1 cellular context compared by ENCODE assay signal in the genomic region with DNA sequence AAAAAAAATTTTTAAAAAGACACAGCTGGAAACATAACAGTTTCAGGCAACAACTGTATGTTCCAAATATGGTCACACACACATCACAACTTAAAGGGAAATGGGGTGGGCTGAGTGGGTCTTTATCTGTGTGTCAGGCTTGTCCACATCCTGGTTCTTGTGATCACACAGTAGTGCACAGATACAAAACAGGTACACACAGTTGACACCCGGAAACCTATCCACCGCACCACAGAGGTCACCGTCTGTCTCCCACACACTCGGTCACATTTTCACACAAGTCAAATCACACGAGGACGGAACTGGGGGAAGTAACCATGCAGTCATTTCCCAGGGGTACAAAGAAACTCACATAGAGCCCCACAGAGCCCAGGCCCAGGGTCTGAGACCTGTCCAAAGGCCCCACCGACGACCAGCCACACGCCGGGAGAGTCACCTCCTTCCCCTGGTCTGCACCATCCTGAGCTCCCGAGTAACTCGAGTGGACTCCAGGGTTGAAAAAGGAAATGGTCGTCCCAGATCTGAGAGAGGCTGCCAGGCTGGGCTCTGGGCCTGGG.
TF ChIP-seq lines count a peak whose summit lies in the region.

No MANE protein-coding gene starts in this region.

TF ChIP-seq in K562, 482 proteins besides CTCF, POLR2A, EP300 and RAD21 (continued from another document and continues in another):
- TF ChIP-seq, protein P1, sequence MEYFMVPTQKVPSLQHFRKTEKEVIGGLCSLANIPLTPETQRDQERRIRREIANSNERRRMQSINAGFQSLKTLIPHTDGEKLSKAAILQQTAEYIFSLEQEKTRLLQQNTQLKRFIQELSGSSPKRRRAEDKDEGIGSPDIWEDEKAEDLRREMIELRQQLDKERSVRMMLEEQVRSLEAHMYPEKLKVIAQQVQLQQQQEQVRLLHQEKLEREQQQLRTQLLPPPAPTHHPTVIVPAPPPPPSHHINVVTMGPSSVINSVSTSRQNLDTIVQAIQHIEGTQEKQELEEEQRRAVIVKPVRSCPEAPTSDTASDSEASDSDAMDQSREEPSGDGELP (CRISPR knock-in tag; IDR thresholded peaks at IDR 0.05; ENCODE audit: borderline replicate concordance): no peak
- TF ChIP-seq, protein P2, sequence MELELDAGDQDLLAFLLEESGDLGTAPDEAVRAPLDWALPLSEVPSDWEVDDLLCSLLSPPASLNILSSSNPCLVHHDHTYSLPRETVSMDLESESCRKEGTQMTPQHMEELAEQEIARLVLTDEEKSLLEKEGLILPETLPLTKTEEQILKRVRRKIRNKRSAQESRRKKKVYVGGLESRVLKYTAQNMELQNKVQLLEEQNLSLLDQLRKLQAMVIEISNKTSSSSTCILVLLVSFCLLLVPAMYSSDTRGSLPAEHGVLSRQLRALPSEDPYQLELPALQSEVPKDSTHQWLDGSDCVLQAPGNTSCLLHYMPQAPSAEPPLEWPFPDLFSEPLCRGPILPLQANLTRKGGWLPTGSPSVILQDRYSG (tag; conservative IDR thresholded peaks at IDR 0.05; ENCODE audit: low read depth): no peak
- TF ChIP-seq STAT5B (CRISPR knock-in tag; IDR thresholded peaks at IDR 0.05) (no peak), TAL1 (IDR thresholded peaks at IDR 0.05) (no peak), SMAD3 (CRISPR knock-in tag; conservative IDR thresholded peaks at IDR 0.05) (no peak), CBX3 (IDR thresholded peaks at IDR 0.05; ENCODE audit: borderline replicate concordance in 1 of 2, low read length in 2 of 2) (no peak), ZZZ3 (IDR thresholded peaks at IDR 0.05) (no peak), ZNF75A (CRISPR knock-in tag; IDR thresholded peaks at IDR 0.05) (no peak), ZNF445 (CRISPR knock-in tag; IDR thresholded peaks at IDR 0.05; ENCODE audit: low read depth) (no peak), PTTG1 (tag; IDR thresholded peaks at IDR 0.05; ENCODE audit: low read depth) (no peak), FOXK1 (CRISPR knock-in tag; IDR thresholded peaks at IDR 0.05; ENCODE audit: borderline replicate concordance) (no peak), ZNF764 (CRISPR knock-in tag; IDR thresholded peaks at IDR 0.05; ENCODE audit: low read depth) (no peak), HMGXB4 (CRISPR knock-in tag; IDR thresholded peaks at IDR 0.05) (no peak), RAD51 (IDR thresholded peaks at IDR 0.05; ENCODE audit: borderline replicate concordance, low read depth) (no peak), ZKSCAN1 (IDR thresholded peaks at IDR 0.05; ENCODE audit: low read depth, low read length) (no peak), FOSL1 (tag; conservative IDR thresholded peaks at IDR 0.05) (no peak), HNRNPH1 (optimal IDR thresholded peaks at IDR 0.05; ENCODE audit: low read depth, low read length) (no peak), PRMT5 (CRISPR knock-in tag; IDR thresholded peaks at IDR 0.05) (no peak), U2AF1 (optimal IDR thresholded peaks at IDR 0.05; ENCODE audit: low read depth, low read length) (no peak), ZNF699 (CRISPR knock-in tag; IDR thresholded peaks at IDR 0.05; ENCODE audit: insufficient replicate concordance) (no peak), MAFG (tag; conservative IDR thresholded peaks at IDR 0.05) (no peak), ZNF79 (CRISPR knock-in tag; IDR thresholded peaks at IDR 0.05; ENCODE audit: low read depth) (no peak), ZNF41 (CRISPR knock-in tag; conservative IDR thresholded peaks at IDR 0.05) (no peak), ZNF408 (CRISPR knock-in tag; IDR thresholded peaks at IDR 0.05; ENCODE audit: low read depth) (no peak), ZBTB8A (IDR thresholded peaks at IDR 0.05; ENCODE audit: partially characterized antibody) (no peak), RBM15 (IDR thresholded peaks at IDR 0.05; ENCODE audit: insufficient read depth, low read length) (no peak), ZNF140 (CRISPR knock-in tag; IDR thresholded peaks at IDR 0.05) (no peak), PHTF2 (CRISPR knock-in tag; IDR thresholded peaks at IDR 0.05) (no peak), MNT (conservative IDR thresholded peaks at IDR 0.05) (peak in 1 of 2 experiments; percentile 37; a peak in 1 of 4 replicates), NCOA4 (IDR thresholded peaks at IDR 0.05; ENCODE audit: partially characterized antibody) (no peak), PHF8 (IDR thresholded peaks at IDR 0.05; ENCODE audit: borderline replicate concordance, low read length) (no peak), AFF1 (IDR thresholded peaks at IDR 0.05; ENCODE audit: low read depth in 1 of 2, partially characterized antibody in 2 of 2) (no peak), ESRRB (CRISPR knock-in tag; IDR thresholded peaks at IDR 0.05; ENCODE audit: borderline replicate concordance) (no peak), C11orf30 (IDR thresholded peaks at IDR 0.05; ENCODE audit: low read depth) (no peak), DNMT1 (IDR thresholded peaks at IDR 0.05) (no peak), ZNF311 (CRISPR knock-in tag; IDR thresholded peaks at IDR 0.05) (no peak), NONO (IDR thresholded peaks at IDR 0.05; ENCODE audit: low read depth in 2 of 2, low read length in 1 of 2) (no peak), ZNF780A (CRISPR knock-in tag; IDR thresholded peaks at IDR 0.05) (no peak), ZNF316 (IDR thresholded peaks at IDR 0.05) (no peak), MYNN (IDR thresholded peaks at IDR 0.05) (no peak), MYNN (CRISPR knock-in tag; IDR thresholded peaks at IDR 0.05) (no peak), SRSF1 (IDR thresholded peaks at IDR 0.05; ENCODE audit: low read depth, low read length) (no peak), KDM4B (IDR thresholded peaks at IDR 0.05; ENCODE audit: borderline replicate concordance in 2 of 2, low read depth in 1 of 2) (no peak), NR2C1 (IDR thresholded peaks at IDR 0.05) (no peak), NR2C1 (tag; IDR thresholded peaks at IDR 0.05) (peak; percentile 53; the same call in 1 of the 2 replicates), RFX7 (CRISPR knock-in tag; IDR thresholded peaks at IDR 0.05) (no peak), RFX5 (IDR thresholded peaks at IDR 0.05; ENCODE audit: low read depth, low read length) (no peak), TAF9B (IDR thresholded peaks at IDR 0.05; ENCODE audit: partially characterized antibody) (no peak), ZNF431 (CRISPR knock-in tag; IDR thresholded peaks at IDR 0.05) (no peak)
- TF ChIP-seq, protein P3, sequence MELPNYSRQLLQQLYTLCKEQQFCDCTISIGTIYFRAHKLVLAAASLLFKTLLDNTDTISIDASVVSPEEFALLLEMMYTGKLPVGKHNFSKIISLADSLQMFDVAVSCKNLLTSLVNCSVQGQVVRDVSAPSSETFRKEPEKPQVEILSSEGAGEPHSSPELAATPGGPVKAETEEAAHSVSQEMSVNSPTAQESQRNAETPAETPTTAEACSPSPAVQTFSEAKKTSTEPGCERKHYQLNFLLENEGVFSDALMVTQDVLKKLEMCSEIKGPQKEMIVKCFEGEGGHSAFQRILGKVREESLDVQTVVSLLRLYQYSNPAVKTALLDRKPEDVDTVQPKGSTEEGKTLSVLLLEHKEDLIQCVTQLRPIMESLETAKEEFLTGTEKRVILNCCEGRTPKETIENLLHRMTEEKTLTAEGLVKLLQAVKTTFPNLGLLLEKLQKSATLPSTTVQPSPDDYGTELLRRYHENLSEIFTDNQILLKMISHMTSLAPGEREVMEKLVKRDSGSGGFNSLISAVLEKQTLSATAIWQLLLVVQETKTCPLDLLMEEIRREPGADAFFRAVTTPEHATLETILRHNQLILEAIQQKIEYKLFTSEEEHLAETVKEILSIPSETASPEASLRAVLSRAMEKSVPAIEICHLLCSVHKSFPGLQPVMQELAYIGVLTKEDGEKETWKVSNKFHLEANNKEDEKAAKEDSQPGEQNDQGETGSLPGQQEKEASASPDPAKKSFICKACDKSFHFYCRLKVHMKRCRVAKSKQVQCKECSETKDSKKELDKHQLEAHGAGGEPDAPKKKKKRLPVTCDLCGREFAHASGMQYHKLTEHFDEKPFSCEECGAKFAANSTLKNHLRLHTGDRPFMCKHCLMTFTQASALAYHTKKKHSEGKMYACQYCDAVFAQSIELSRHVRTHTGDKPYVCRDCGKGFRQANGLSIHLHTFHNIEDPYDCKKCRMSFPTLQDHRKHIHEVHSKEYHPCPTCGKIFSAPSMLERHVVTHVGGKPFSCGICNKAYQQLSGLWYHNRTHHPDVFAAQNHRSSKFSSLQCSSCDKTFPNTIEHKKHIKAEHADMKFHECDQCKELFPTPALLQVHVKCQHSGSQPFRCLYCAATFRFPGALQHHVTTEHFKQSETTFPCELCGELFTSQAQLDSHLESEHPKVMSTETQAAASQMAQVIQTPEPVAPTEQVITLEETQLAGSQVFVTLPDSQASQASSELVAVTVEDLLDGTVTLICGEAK (IDR thresholded peaks at IDR 0.05): no peak
- TF ChIP-seq, protein P3 (CRISPR knock-in tag; IDR thresholded peaks at IDR 0.05): no peak
